In genomic region chr6:8468731-8469130, GRCh38 we compare ENCODE assay signal across 26 cellular contexts.
"Had no signal": no experiment of that assay in that cellular context is flagged by ENCODE, and none has a peak within 500 bp of the region (broad histone marks: within the 10 kb centered on the region; RNA-seq: fewer than 3 reads in every experiment).

No MANE protein-coding gene starts in this region.

- H2AFZ ChIP-seq: hepatocyte had no signal

- H3K4me3 ChIP-seq: colonic mucosa, coronary artery, dorsolateral prefrontal cortex, esophagus muscularis mucosa, esophagus squamous epithelium, gastrocnemius medialis, gastroesophageal sphincter, heart left ventricle, heart right ventricle, hepatocyte had no signal

- H3K9me3 Mint-ChIP-seq: effector memory CD8-positive, alpha-beta T cell had no signal

- H3K4me3 Mint-ChIP-seq: dendritic cell treated with granulocyte-macrophage colony-stimulating factor and Interleukin-4, amounts not matched to agents 40 ng/mL and 50 ng/mL, for 4 days; effector memory CD8-positive, alpha-beta T cell; endodermal cell had no signal

- ATAC-seq: effector memory CD8-positive, alpha-beta T cell; esophagus mucosa; foreskin keratinocyte; gastrocnemius medialis; gastroesophageal sphincter; heart left ventricle; heart right ventricle had no signal

- H3K4me2 ChIP-seq: hepatocyte had no signal

- H3K9me3 ChIP-seq: colonic mucosa, esophagus muscularis mucosa, esophagus squamous epithelium, gastrocnemius medialis, gastroesophageal sphincter, heart left ventricle, heart right ventricle had no signal

- H3K27me3 ChIP-seq: colonic mucosa, dorsolateral prefrontal cortex, esophagus muscularis mucosa, esophagus squamous epithelium, foreskin keratinocyte, gastrocnemius medialis, gastroesophageal sphincter, heart left ventricle, heart right ventricle, hepatocyte had no signal

- H3K27ac Mint-ChIP-seq: dendritic cell treated with granulocyte-macrophage colony-stimulating factor and Interleukin-4, amounts not matched to agents 40 ng/mL and 50 ng/mL, for 4 days; effector memory CD8-positive, alpha-beta T cell; endodermal cell had no signal

- H3K79me2 ChIP-seq: hepatocyte had no signal

- DNase-seq: colonic mucosa; cortex of kidney; dermis blood vessel endothelial cell; dorsolateral prefrontal cortex; effector CD4-positive, alpha-beta T cell; effector CD8-positive, alpha-beta T cell; effector memory CD4-positive, alpha-beta T cell; effector memory CD8-positive, alpha-beta T cell; endodermal cell; erythroblast; esophagus squamous epithelium; foreskin fibroblast; foreskin keratinocyte; foreskin melanocyte; gastrocnemius medialis; glutamatergic neuron; head of caudate nucleus; heart left ventricle; heart right ventricle had no signal

- H3K27ac ChIP-seq: colonic mucosa, coronary artery, epithelial cell of prostate, esophagus muscularis mucosa, esophagus squamous epithelium, foreskin keratinocyte, gastrocnemius medialis, gastroesophageal sphincter, heart left ventricle, heart right ventricle, hepatocyte had no signal

- H3K36me3 ChIP-seq: colonic mucosa, esophagus muscularis mucosa, esophagus squamous epithelium, gastrocnemius medialis, gastroesophageal sphincter, heart left ventricle, heart right ventricle had no signal

- H3K27me3 Mint-ChIP-seq: dendritic cell treated with granulocyte-macrophage colony-stimulating factor and Interleukin-4, amounts not matched to agents 40 ng/mL and 50 ng/mL, for 4 days had no signal
